In the genomic region with DNA sequence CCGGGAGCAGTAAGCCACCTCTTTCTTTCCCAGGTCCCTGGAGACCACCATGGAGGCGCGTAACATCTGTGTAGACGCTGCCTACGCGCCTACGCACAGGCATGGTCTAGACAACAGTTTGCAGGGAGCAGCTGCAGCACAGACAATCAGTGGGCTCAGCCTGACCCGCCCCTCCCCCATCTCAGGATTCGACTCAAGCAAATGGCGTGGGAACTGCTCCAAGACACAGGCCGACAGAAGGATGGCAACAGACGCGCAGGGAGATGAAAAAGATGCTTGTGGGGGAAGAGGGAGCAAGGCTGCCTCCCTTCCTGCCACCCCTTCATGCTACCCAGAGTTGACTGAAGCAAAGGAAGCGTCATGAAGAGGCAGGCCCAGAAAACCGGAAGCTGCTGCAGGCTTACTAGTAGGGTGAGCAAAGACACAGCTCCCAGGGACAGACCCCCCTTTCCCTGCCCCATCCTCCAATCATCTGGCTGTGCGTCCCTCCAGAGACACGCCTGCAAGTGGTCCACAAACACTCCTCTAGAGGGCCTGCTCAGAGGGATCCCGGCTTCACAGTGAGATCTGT, we compare ENCODE assay signal across 9 cellular contexts. TPM values are rescaled to one million over a fixed set of nuclear protein-coding genes. Genes with fewer than 3 reads are reported as not detected.
DNase-seq lines count a peak whose midpoint lies in the region; ATAC-seq and TF ChIP-seq lines count a peak whose summit lies in the region.
"Had no signal": no experiment of that assay in that cellular context is flagged by ENCODE, and none has a peak within 500 bp of the region (broad histone marks: within the 10 kb centered on the region; RNA-seq: fewer than 3 reads in every experiment).

No MANE protein-coding gene starts in this region.

- intact Hi-C loops in head of caudate nucleus (cut with DNase I): loop anchor here (5.0 kb wide), 1 partner anchor 59 kb away; a partner anchor contains a TSS
- intact Hi-C loops in psoas muscle (cut with DNase I): loop anchor here in 1 of 2 donors (5.0 kb wide), 1 partner anchor 64 kb away; no protein-coding TSS in a partner anchor

- peak overlapping the region; percentile 24 for H3K27ac ChIP-seq in psoas muscle

- H3K4me1 ChIP-seq in psoas muscle: peaks cover 47% of the 10 kb centered on the region

- no peaks in the 10 kb centered on the region for H3K27me3 Mint-ChIP-seq in activated T-cell treated with anti-CD3 and anti-CD28 coated beads, Interleukin-2, amount 50 U/mL, for 24 hours

- peaks cover 3 to 57% of the 10 kb centered on the region in 2 donors for H3K36me3 ChIP-seq in psoas muscle (ENCODE audit: insufficient read depth in 1 of 2, low read depth in 1 of 2)

- no peaks in the 10 kb centered on the region for H3K9me3 ChIP-seq in psoas muscle
- H3K9me3 ChIP-seq: A549 had no signal

- DNase-seq in NOMO-1 treated with DMSO at 0.1 percent for 48 hours (lab: John Stamatoyannopoulos, UW; ENCODE audit: unreplicated experiment) (peak; percentile 5), NOMO-1 (lab: John Stamatoyannopoulos, UW; ENCODE audit: unreplicated experiment in 2 of 2) (no peak), head of caudate nucleus (peak; percentile 38 to 86 (median 70)), psoas muscle (peak in 1 of 2 donors; percentile 69)
- DNase-seq in activated T-cell treated with anti-CD3 and anti-CD28 coated beads, Interleukin-2, amount 50 U/mL, for 24 hours: peak; percentile 62

- ATAC-seq in psoas muscle: peak in 2 of 4 donors; percentile 20 to 23
- no peak for ATAC-seq in GM19023 (IDR thresholded peaks at IDR 0.05; ENCODE audit: unreplicated experiment)
- no peak for ATAC-seq in GM21367 (IDR thresholded peaks at IDR 0.05; ENCODE audit: unreplicated experiment)
- no peak for ATAC-seq in HG03354 (IDR thresholded peaks at IDR 0.05; ENCODE audit: poor library complexity, severe bottlenecking, unreplicated experiment)
- ATAC-seq: A549 had no signal

- no peaks in the 10 kb centered on the region for H3K27me3 ChIP-seq in psoas muscle (ENCODE audit: insufficient read depth in 3 of 3, low read length in 2 of 3)

- TF ChIP-seq CTCF in psoas muscle (IDR thresholded peaks at IDR 0.05): no peak

- peaks cover 53% of the 10 kb centered on the region for H3K4me1 Mint-ChIP-seq in activated T-cell treated with anti-CD3 and anti-CD28 coated beads, Interleukin-2, amount 50 U/mL, for 24 hours (ENCODE audit: low read depth)

- peak overlapping the region; percentile 23 for H3K4me3 Mint-ChIP-seq in activated T-cell treated with anti-CD3 and anti-CD28 coated beads, Interleukin-2, amount 50 U/mL, for 24 hours

- peak overlapping the region; percentile 93 for H3K27ac Mint-ChIP-seq in activated T-cell treated with anti-CD3 and anti-CD28 coated beads, Interleukin-2, amount 50 U/mL, for 24 hours

- 33 to 44% (median 33%) methylated on average over 18 of the region's 18 CpGs for WGBS in psoas muscle, 3 donors

- no peaks in the 10 kb centered on the region for H3K9me3 Mint-ChIP-seq in activated T-cell treated with anti-CD3 and anti-CD28 coated beads, Interleukin-2, amount 50 U/mL, for 24 hours

- peaks cover 59% of the 10 kb centered on the region for H3K36me3 Mint-ChIP-seq in activated T-cell treated with anti-CD3 and anti-CD28 coated beads, Interleukin-2, amount 50 U/mL, for 24 hours (ENCODE audit: low read depth)

- H3K4me3 ChIP-seq in psoas muscle: no peak overlapping the region
- H3K4me3 ChIP-seq: A549 had no signal

RNA-seq across cellular contexts. Expression of a gene that starts 19.5 kb away (rescaled TPM):
- total RNA-seq in psoas muscle: 100 to 1,000 TPM in 3 of 4 donors, 10 to 100 TPM in 1; 84.4 to 218 (median 145) TPM
- 100 to 1,000 TPM in 2 of 3 donors, 10 to 100 TPM in 1; 93.0 to 312 (median 182) TPM for polyA plus RNA-seq in psoas muscle

RNA-seq across cellular contexts. Expression of a gene that starts 31.5 kb away (rescaled TPM):
- total RNA-seq in psoas muscle: 100 to 1,000 TPM in 1 of 4 donors, 10 to 100 TPM in 3; 80.3 to 102 (median 95.6) TPM
- polyA plus RNA-seq in psoas muscle: 100 to 1,000 TPM; 134 to 246 (median 156) TPM

RNA-seq across cellular contexts. Expression of a gene that starts 42.7 kb away (rescaled TPM):
- total RNA-seq in psoas muscle: 1 to 10 TPM; 3.3 to 8.2 (median 5.6) TPM
- 10 to 100 TPM in 1 of 3 donors, 1 to 10 TPM in 2; 2.6 to 13.7 (median 6.9) TPM for polyA plus RNA-seq in psoas muscle

Comparison
In these comparisons a context has a peak if more than half of its experiments do, and no peak if none do; other contexts are left out.
1. DNase-seq: peak in NOMO-1 treated with DMSO at 0.1 percent for 48 hours (single experiment), activated T-cell treated with anti-CD3 and anti-CD28 coated beads, Interleukin-2, amount 50 U/mL, for 24 hours (single experiment) and head of caudate nucleus (42 of 42); none in NOMO-1 (0 of 2).